In the genomic region with DNA sequence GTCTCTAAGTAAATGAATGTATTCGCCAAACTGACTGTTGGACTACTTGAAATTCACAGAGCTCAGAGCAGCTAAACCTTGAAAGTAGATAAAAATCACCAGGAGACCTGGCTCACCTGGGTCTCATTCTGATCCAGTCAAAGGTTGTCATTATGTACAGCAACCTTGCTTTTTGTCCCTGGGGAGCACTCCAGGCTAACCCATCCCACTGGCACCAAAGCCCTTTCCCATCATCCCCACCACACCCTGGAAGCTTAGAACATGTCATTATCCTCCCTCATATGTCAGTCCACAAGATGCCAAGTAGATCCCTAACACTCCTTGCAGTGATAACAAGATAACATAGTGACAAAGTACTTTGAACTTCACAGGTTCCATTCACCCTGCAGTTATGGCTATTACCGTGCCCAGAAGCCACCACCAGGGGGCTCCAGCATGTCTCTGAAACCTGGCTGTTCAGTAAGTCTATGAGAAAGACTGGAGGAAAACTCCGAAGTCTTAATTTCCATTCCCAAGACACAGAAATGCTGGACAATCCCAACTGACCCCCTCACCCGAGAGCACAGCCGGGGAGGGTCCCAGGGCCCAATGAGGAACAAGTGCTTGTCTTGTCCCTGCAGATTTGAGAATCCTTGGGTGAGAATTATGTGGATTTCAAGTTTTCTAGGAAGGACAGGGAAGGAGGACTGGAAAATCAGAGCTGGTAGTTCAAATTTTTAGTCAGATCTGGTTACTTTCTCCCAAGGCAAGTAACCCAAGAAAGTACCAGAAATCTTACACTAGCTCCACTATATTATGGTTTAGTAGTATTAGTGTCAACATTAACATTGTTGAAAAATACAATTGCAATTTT, we compare ENCODE assay signal across 9 cellular contexts. TPM values are rescaled to one million over a fixed set of nuclear protein-coding genes. Genes with fewer than 3 reads are reported as not detected.
DNase-seq lines count a peak whose midpoint lies in the region; ATAC-seq, FAIRE-seq and TF ChIP-seq lines count a peak whose summit lies in the region.
"Had no signal": no experiment of that assay in that cellular context is flagged by ENCODE, and none has a peak within 500 bp of the region (broad histone marks: within the 10 kb centered on the region; RNA-seq: fewer than 3 reads in every experiment).

No MANE protein-coding gene starts in this region.

- H3K36me3 Mint-ChIP-seq in H9 (ENCODE audit: insufficient read depth in 1 of 3, low read depth in 3 of 3), result no peaks in the 10 kb centered on the region; a peak in 1 of 7 replicates
- H3K36me3 Mint-ChIP-seq in activated CD8-positive, alpha-beta T cell treated with anti-CD3 and anti-CD28 coated beads, Interleukin-2, amount 10 ng/mL, durations not matched to agents 7 days and 5 days (ENCODE audit: low read depth), result no peaks in the 10 kb centered on the region

- no peak overlapping the region for H3K9ac ChIP-seq in H9 (ENCODE audit: extremely low read depth, insufficient read length, low read length)

- no peaks in the 10 kb centered on the region for H3K4me1 ChIP-seq in H9 (ENCODE audit: insufficient read depth, low read length)
- H3K4me1 ChIP-seq in effector memory CD4-positive, alpha-beta T cell (ENCODE audit: control insufficient read depth, insufficient read depth, low read length, poor library complexity, severe bottlenecking), result no peaks in the 10 kb centered on the region

- no peaks in the 10 kb centered on the region for H3K36me3 ChIP-seq in effector memory CD4-positive, alpha-beta T cell (ENCODE audit: control insufficient read depth, insufficient read depth, low read length)

- H3T11ph ChIP-seq in H9 (ENCODE audit: low read length), result no peak overlapping the region

- no peaks in the 10 kb centered on the region for H3K27me3 ChIP-seq in H9 (ENCODE audit: insufficient read depth, low read length)
- peaks cover 3% of the 10 kb centered on the region for H3K27me3 ChIP-seq in effector memory CD4-positive, alpha-beta T cell (replicated peaks; ENCODE audit: control insufficient read depth, insufficient read depth, low read length, poor library complexity, severe bottlenecking)

- H3K18ac ChIP-seq in H9 (ENCODE audit: insufficient read length, low read depth, low read length), result no peak overlapping the region

- H3K27ac ChIP-seq in H9 (ENCODE audit: insufficient read length, low read depth, low read length), result no peak overlapping the region
- no peak overlapping the region for H3K27ac ChIP-seq in effector memory CD4-positive, alpha-beta T cell (ENCODE audit: insufficient read depth, low read length, poor library complexity, severe bottlenecking)

- H3K4me2 ChIP-seq in H9 (ENCODE audit: insufficient read depth, insufficient read length, low read length), result no peak overlapping the region

- H3K4me3 Mint-ChIP-seq in H9, result no peak overlapping the region
- H3K4me3 Mint-ChIP-seq in activated CD8-positive, alpha-beta T cell treated with anti-CD3 and anti-CD28 coated beads, Interleukin-2, amount 10 ng/mL, durations not matched to agents 7 days and 5 days, result no peak overlapping the region
- H3K4me3 Mint-ChIP-seq: dendritic cell treated with granulocyte-macrophage colony-stimulating factor and Interleukin-4, amounts not matched to agents 40 ng/mL and 50 ng/mL, for 4 days had no signal

- CTCF ChIA-PET in activated CD8-positive, alpha-beta T cell treated with anti-CD3 and anti-CD28 coated beads, Interleukin-2, amount 10 ng/mL, durations not matched to agents 7 days and 5 days (lab: Charles Lee), result interaction anchor here (0.7 to 4.2 kb wide), 26 partner anchors 9 to 492 kb away, joined by 3 to 26 read pairs (median 4); no protein-coding TSS in a partner anchor

- H3K79me1 ChIP-seq in H9 (ENCODE audit: insufficient read depth, low read depth, low read length, poor library complexity, severe bottlenecking), result no peaks in the 10 kb centered on the region

- no peaks in the 10 kb centered on the region for H3K23me2 ChIP-seq in H9 (ENCODE audit: insufficient read length, low read depth, low read length, poor library complexity, severe bottlenecking)

- peaks cover 9% of the 10 kb centered on the region for H3K27me3 Mint-ChIP-seq in H9 (ENCODE audit: low read depth)
- peaks cover 31% of the 10 kb centered on the region for H3K27me3 Mint-ChIP-seq in activated CD8-positive, alpha-beta T cell treated with anti-CD3 and anti-CD28 coated beads, Interleukin-2, amount 10 ng/mL, durations not matched to agents 7 days and 5 days (ENCODE audit: low read depth)

- no peaks in the 10 kb centered on the region; the same call in 1 of the 2 replicates for H3K79me2 ChIP-seq in H9 (ENCODE audit: insufficient read depth, low read length)

- H2AFZ ChIP-seq in H9 (ENCODE audit: low read length), result no peak overlapping the region

- H3K4me3 ChIP-seq in effector memory CD4-positive, alpha-beta T cell (ENCODE audit: insufficient read depth, low read depth, low read length, poor library complexity, severe bottlenecking), result no peak overlapping the region

- no peak overlapping the region for H4K8ac ChIP-seq in H9 (replicated peaks; ENCODE audit: insufficient read length, low read depth, low read length)

- H3K56ac ChIP-seq in H9 (ENCODE audit: insufficient read length, low read depth, low read length), result no peak overlapping the region

- no CpG with 5 or more reads among the region's 5 CpGs for WGBS in H9 (ENCODE audit: extremely low coverage, insufficient read length, low lambda C conversion rate)

- no peak overlapping the region for H3K23ac ChIP-seq in H9 (ENCODE audit: insufficient read length, low read depth, low read length)

- no peak overlapping the region for H2BK12ac ChIP-seq in H9 (ENCODE audit: insufficient read length, low read depth, low read length)

- H2AK5ac ChIP-seq in H9 (ENCODE audit: insufficient read length, low read length), result no peak overlapping the region

- DNase-seq in D721Med (ENCODE audit: insufficient read length, low spot score) (no peak), H9 (no peak), NCI-H526 (lab: John Stamatoyannopoulos, UW) (peak; percentile 64 to 90), mucosa of gallbladder (ENCODE audit: low spot score) (peak; percentile 91)
- DNase-seq in activated CD8-positive, alpha-beta T cell treated with anti-CD3 and anti-CD28 coated beads, Interleukin-2, amount 10 ng/mL, durations not matched to agents 7 days and 5 days, result peak; percentile 83
- DNase-seq in effector memory CD4-positive, alpha-beta T cell, result peak; percentile 57 to 67 (median 59)
- peak; percentile 34 for DNase-seq in stimulated activated CD8-positive, alpha-beta memory T cell treated with anti-CD3 and anti-CD28 coated beads, Interleukin-7, amount 100 ng/mL, for 24 hours (ENCODE audit: low read depth)

- TF ChIP-seq CTCF in D721Med (IDR thresholded peaks at IDR 0.05; ENCODE audit: insufficient read depth, missing control alignments) (peak; percentile 85), H9 (conservative IDR thresholded peaks at IDR 0.05) (peak; percentile 75)

- H3K9me3 ChIP-seq in H9 (ENCODE audit: control insufficient read depth, low read depth, low read length), result no peaks in the 10 kb centered on the region
- H3K9me3 ChIP-seq in effector memory CD4-positive, alpha-beta T cell (ENCODE audit: control insufficient read depth, low read length), result no peaks in the 10 kb centered on the region

- H2BK120ac ChIP-seq in H9 (ENCODE audit: low read depth, low read length, poor library complexity, severe bottlenecking), result no peak overlapping the region

- ATAC-seq in activated CD8-positive, alpha-beta T cell treated with anti-CD3 and anti-CD28 coated beads, Interleukin-2, amount 10 ng/mL, durations not matched to agents 7 days and 5 days, result peak; percentile 82
- ATAC-seq in GM21447 (IDR thresholded peaks at IDR 0.05; ENCODE audit: unreplicated experiment), result no peak

- H3K4ac ChIP-seq in H9 (ENCODE audit: low read depth, low read length), result no peak overlapping the region

- no peaks in the 10 kb centered on the region for H4K20me1 ChIP-seq in H9 (ENCODE audit: control insufficient read depth, insufficient read depth, insufficient read length)

- no peak overlapping the region for H4K5ac ChIP-seq in H9 (ENCODE audit: insufficient read length, low read depth, low read length)

- H2BK5ac ChIP-seq in H9 (ENCODE audit: insufficient read length, low read length), result no peak overlapping the region

- H3K27ac Mint-ChIP-seq in H9, result no peak overlapping the region
- H3K27ac Mint-ChIP-seq in activated CD8-positive, alpha-beta T cell treated with anti-CD3 and anti-CD28 coated beads, Interleukin-2, amount 10 ng/mL, durations not matched to agents 7 days and 5 days, result no peak overlapping the region
- H3K27ac Mint-ChIP-seq: dendritic cell treated with granulocyte-macrophage colony-stimulating factor and Interleukin-4, amounts not matched to agents 40 ng/mL and 50 ng/mL, for 4 days had no signal

- POLR2A ChIA-PET in activated CD8-positive, alpha-beta T cell treated with anti-CD3 and anti-CD28 coated beads, Interleukin-2, amount 10 ng/mL, durations not matched to agents 7 days and 5 days (lab: Charles Lee), result no interaction called here

- no peak overlapping the region for H4K91ac ChIP-seq in H9 (ENCODE audit: insufficient read length, low read depth, low read length)

- no peaks in the 10 kb centered on the region for H3K9me3 Mint-ChIP-seq in H9
- no peaks in the 10 kb centered on the region for H3K9me3 Mint-ChIP-seq in activated CD8-positive, alpha-beta T cell treated with anti-CD3 and anti-CD28 coated beads, Interleukin-2, amount 10 ng/mL, durations not matched to agents 7 days and 5 days (ENCODE audit: insufficient read depth)
- H3K9me3 Mint-ChIP-seq: dendritic cell treated with granulocyte-macrophage colony-stimulating factor and Interleukin-4, amounts not matched to agents 40 ng/mL and 50 ng/mL, for 4 days had no signal

- H3K4me1 Mint-ChIP-seq in H9, result no peaks in the 10 kb centered on the region
- no peaks in the 10 kb centered on the region for H3K4me1 Mint-ChIP-seq in activated CD8-positive, alpha-beta T cell treated with anti-CD3 and anti-CD28 coated beads, Interleukin-2, amount 10 ng/mL, durations not matched to agents 7 days and 5 days (ENCODE audit: low read depth)

- H2BK20ac ChIP-seq in H9 (ENCODE audit: low read depth, low read length, poor library complexity, severe bottlenecking), result no peak overlapping the region

- FAIRE-seq in D721Med (lab: Jason Lieb, UNC), result no peak

- no peak overlapping the region for H3K14ac ChIP-seq in H9 (ENCODE audit: insufficient read depth, low read length)

- H2BK15ac ChIP-seq in H9 (ENCODE audit: low read depth, low read length), result no peak overlapping the region; the same call in 1 of the 2 replicates

RNA-seq across cellular contexts. Expression of gene USP47, which starts 43.0 kb away (rescaled TPM):
- total RNA-seq in H9 (2021), result 24.3 and 26.7 TPM in 2 replicates
- 10 to 100 TPM; 34.5 to 38.4 TPM for total RNA-seq in activated CD8-positive, alpha-beta T cell treated with anti-CD3 and anti-CD28 coated beads, Interleukin-2, amount 10 ng/mL, durations not matched to agents 7 days and 5 days
- total RNA-seq in mucosa of gallbladder, result 48.5 TPM

Comparison
In these comparisons a context has a peak if more than half of its experiments do, and no peak if none do; other contexts are left out.
1. DNase-seq: peak in NCI-H526 (2 of 2), activated CD8-positive, alpha-beta T cell treated with anti-CD3 and anti-CD28 coated beads, Interleukin-2, amount 10 ng/mL, durations not matched to agents 7 days and 5 days (single experiment), effector memory CD4-positive, alpha-beta T cell (3 of 3), mucosa of gallbladder (single experiment) and stimulated activated CD8-positive, alpha-beta memory T cell treated with anti-CD3 and anti-CD28 coated beads, Interleukin-7, amount 100 ng/mL, for 24 hours (single experiment); none in D721Med (single experiment) and H9 (single experiment).